ENCODE assay signal across 14 cellular contexts in genomic region chr3:182740710-182741109, GRCh38. TPM values are rescaled to one million over a fixed set of nuclear protein-coding genes. Genes with fewer than 3 reads are reported as not detected.
A peak's percentile ranks its signal among the peaks of the same experiment; 100 is the strongest.
DNase-seq lines count a peak whose midpoint lies in the region; ATAC-seq and TF ChIP-seq lines count a peak whose summit lies in the region.
"Had no signal": no experiment of that assay in that cellular context is flagged by ENCODE, and none has a peak within 500 bp of the region (broad histone marks: within the 10 kb centered on the region; RNA-seq: fewer than 3 reads in every experiment).

No MANE protein-coding gene starts in this region.

- DNase-seq in Daoy (ENCODE audit: low read depth) (peak; percentile 34), NCI-H2171 (lab: John Stamatoyannopoulos, UW) (peak; percentile 30), dermis microvascular lymphatic vessel endothelial cell (ENCODE audit: low read depth in 2 of 2) (peak; percentile 42 to 83), AG20443 (ENCODE audit: low spot score) (no peak), CD1c-positive myeloid dendritic cell (ENCODE audit: extremely low spot score) (no peak), NOMO-1 treated with DMSO at 0.1 percent for 48 hours (lab: John Stamatoyannopoulos, UW; ENCODE audit: unreplicated experiment) (no peak)
- DNase-seq: COR-L47, HFFc6, NCI-H226, T-cell had no signal

- no peak overlapping the region for H3K9ac ChIP-seq in parathyroid adenoma

- TF ChIP-seq CTCF in parathyroid adenoma (IDR thresholded peaks at IDR 0.05), result no peak

- H2AFZ ChIP-seq in parathyroid adenoma, result no peak overlapping the region

- no peak overlapping the region for H3K4me3 ChIP-seq in parathyroid adenoma (ENCODE audit: low read depth, low read length)
- H3K4me3 ChIP-seq: lung had no signal

- no peak overlapping the region for H3K27ac ChIP-seq in parathyroid adenoma
- H3K27ac ChIP-seq: HL-60 had no signal

- H3K79me2 ChIP-seq in parathyroid adenoma, result no peaks in the 10 kb centered on the region

- H3K9me3 ChIP-seq in parathyroid adenoma (ENCODE audit: control insufficient read depth, low read length), result no peaks in the 10 kb centered on the region

- ATAC-seq in GM21786 (IDR thresholded peaks at IDR 0.05; ENCODE audit: unreplicated experiment), result no peak
- ATAC-seq: T-cell had no signal

- peaks cover 9% of the 10 kb centered on the region for H3K4me1 ChIP-seq in parathyroid adenoma

- peak overlapping the region; percentile 26 for H3K4me2 ChIP-seq in parathyroid adenoma (ENCODE audit: low read length)

- H3K36me3 ChIP-seq in parathyroid adenoma (ENCODE audit: control insufficient read depth, insufficient read depth, low read length), result no peaks in the 10 kb centered on the region

- H3K27me3 ChIP-seq in parathyroid adenoma (ENCODE audit: control insufficient read depth, insufficient read depth, low read length), result no peaks in the 10 kb centered on the region

RNA-seq across cellular contexts. Expression of gene ATP11B, which starts 52.6 kb away (rescaled TPM):
- total RNA-seq in Daoy (2014; rRNA removed; shearing (Covaris generic)), result 44.5 and 49.3 TPM in 2 replicates
- 92.8 and 113 TPM in 2 replicates for total RNA-seq in dermis microvascular lymphatic vessel endothelial cell

Comparison
In these comparisons a context has a peak if more than half of its experiments do, and no peak if none do; other contexts are left out.
1. DNase-seq: peak in Daoy (single experiment), NCI-H2171 (single experiment) and dermis microvascular lymphatic vessel endothelial cell (2 of 2); none in AG20443 (single experiment), CD1c-positive myeloid dendritic cell (single experiment) and NOMO-1 treated with DMSO at 0.1 percent for 48 hours (single experiment).